In the genomic region with DNA sequence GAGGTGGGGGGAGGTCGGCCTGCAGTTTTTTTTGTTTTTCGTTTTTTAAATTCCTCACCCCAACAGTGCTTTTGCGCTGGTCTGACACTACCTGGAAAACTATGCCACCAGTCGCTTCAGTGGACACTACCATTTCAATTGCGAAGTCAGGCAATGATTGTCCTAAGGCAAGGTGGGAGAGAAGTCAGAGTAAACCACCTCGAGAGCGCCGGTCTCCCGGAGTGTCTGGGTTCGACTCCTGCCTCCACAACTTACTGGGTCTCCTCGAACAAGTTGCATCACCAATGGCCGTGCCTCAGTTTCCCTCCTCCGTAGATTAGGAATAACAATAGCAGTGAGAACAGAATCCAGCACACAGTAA, we compare ENCODE assay signal across 8 cellular contexts. TPM values are rescaled to one million over a fixed set of nuclear protein-coding genes. Genes with fewer than 3 reads are reported as not detected.
DNase-seq lines count a peak whose midpoint lies in the region; ATAC-seq and TF ChIP-seq lines count a peak whose summit lies in the region.

No MANE protein-coding gene starts in this region.

- ATAC-seq in natural killer cell treated with Interleukin-12 subunit alpha and Interleukin-12 subunit beta and Interleukin-15 and Interleukin-18, amount 100 ng/mL, for 72 hours: no peak
- ATAC-seq in GM21423 (IDR thresholded peaks at IDR 0.05; ENCODE audit: unreplicated experiment): no peak
- no peak for ATAC-seq in HG03159 (IDR thresholded peaks at IDR 0.05; ENCODE audit: unreplicated experiment)
- ATAC-seq in activated T-cell treated with anti-CD3 and anti-CD28 coated beads, Interleukin-2, amount 50 U/mL, for 4 hours: no peak

- peak overlapping the region; percentile 65 for H3K4me3 ChIP-seq in AG04450 (ENCODE audit: low read depth, low read length)
- peak overlapping the region; percentile 45 for H3K4me3 ChIP-seq in MG63
- peak overlapping the region; percentile 87 for H3K4me3 ChIP-seq in epithelial cell of proximal tubule (ENCODE audit: low read depth, low read length)

- TF ChIP-seq CTCF in AG04450 (IDR thresholded peaks at IDR 0.05; ENCODE audit: low read depth, low read length) (no peak), epithelial cell of proximal tubule (conservative IDR thresholded peaks at IDR 0.05; ENCODE audit: low read depth, low read length) (no peak)

- peaks cover 10% of the 10 kb centered on the region for H3K27me3 ChIP-seq in AG04450 (ENCODE audit: control insufficient read depth, insufficient read depth, low read length)
- no peaks in the 10 kb centered on the region; the same call in 1 of the 2 replicates for H3K27me3 ChIP-seq in MG63

- H3K9me3 ChIP-seq in AG04450 (ENCODE audit: control insufficient read depth, insufficient read depth, low read length) (no peaks in the 10 kb centered on the region), MG63 (no peaks in the 10 kb centered on the region)

- POLR2A ChIA-PET in AG04450 (lab: Yijun Ruan, JAX): interaction anchor here (1.5 kb wide), 1 partner anchor 224 kb away, joined by 3 read pairs; no protein-coding TSS in a partner anchor

- CTCF ChIA-PET in AG04450 (lab: Charles Lee): interaction anchor here (0.6 to 1.9 kb wide), 3 partner anchors 35 to 224 kb away, joined by 3 to 7 read pairs (median 7); no protein-coding TSS in a partner anchor

- H3K9me3 Mint-ChIP-seq in natural killer cell treated with Interleukin-12 subunit alpha and Interleukin-12 subunit beta and Interleukin-15 and Interleukin-18, amount 100 ng/mL, for 72 hours: no peaks in the 10 kb centered on the region
- peaks cover 7% of the 10 kb centered on the region for H3K9me3 Mint-ChIP-seq in activated T-cell treated with anti-CD3 and anti-CD28 coated beads, Interleukin-2, amount 50 U/mL, for 4 hours

- H3K27me3 Mint-ChIP-seq in natural killer cell treated with Interleukin-12 subunit alpha and Interleukin-12 subunit beta and Interleukin-15 and Interleukin-18, amount 100 ng/mL, for 72 hours: peaks cover 22 to 43% of the 10 kb centered on the region in 2 donors
- H3K27me3 Mint-ChIP-seq in activated T-cell treated with anti-CD3 and anti-CD28 coated beads, Interleukin-2, amount 50 U/mL, for 4 hours (ENCODE audit: low read depth): peaks cover 36% of the 10 kb centered on the region

- DNase-seq in AG04450 (ENCODE audit: low read depth, low spot score) (no peak), MG63 (no peak), epithelial cell of proximal tubule (ENCODE audit: low read depth) (no peak), SHP77 treated with DMSO at 0.1 percent for 48 hours (lab: John Stamatoyannopoulos, UW) (no peak)
- no peak for DNase-seq in natural killer cell treated with Interleukin-12 subunit alpha and Interleukin-12 subunit beta and Interleukin-15 and Interleukin-18, amount 100 ng/mL, for 72 hours (ENCODE audit: low spot score)
- DNase-seq in activated T-cell treated with anti-CD3 and anti-CD28 coated beads, Interleukin-2, amount 50 U/mL, for 4 hours: no peak

- no peaks in the 10 kb centered on the region for H3K36me3 Mint-ChIP-seq in natural killer cell treated with Interleukin-12 subunit alpha and Interleukin-12 subunit beta and Interleukin-15 and Interleukin-18, amount 100 ng/mL, for 72 hours
- no peaks in the 10 kb centered on the region for H3K36me3 Mint-ChIP-seq in activated T-cell treated with anti-CD3 and anti-CD28 coated beads, Interleukin-2, amount 50 U/mL, for 4 hours (ENCODE audit: insufficient read depth)

- H3K36me3 ChIP-seq in MG63: no peaks in the 10 kb centered on the region

- no peak overlapping the region for H3K27ac Mint-ChIP-seq in natural killer cell treated with Interleukin-12 subunit alpha and Interleukin-12 subunit beta and Interleukin-15 and Interleukin-18, amount 100 ng/mL, for 72 hours

- peak overlapping the region; percentile 32 for H3K4me3 Mint-ChIP-seq in natural killer cell treated with Interleukin-12 subunit alpha and Interleukin-12 subunit beta and Interleukin-15 and Interleukin-18, amount 100 ng/mL, for 72 hours
- no peak overlapping the region for H3K4me3 Mint-ChIP-seq in activated T-cell treated with anti-CD3 and anti-CD28 coated beads, Interleukin-2, amount 50 U/mL, for 4 hours

- no peak overlapping the region for H3K27ac ChIP-seq in AG04450 (ENCODE audit: low read depth, low read length)

- peaks cover 0 to 5% of the 10 kb centered on the region in 2 donors for H3K4me1 Mint-ChIP-seq in natural killer cell treated with Interleukin-12 subunit alpha and Interleukin-12 subunit beta and Interleukin-15 and Interleukin-18, amount 100 ng/mL, for 72 hours (ENCODE audit: low read depth in 2 of 2)
- H3K4me1 Mint-ChIP-seq in activated T-cell treated with anti-CD3 and anti-CD28 coated beads, Interleukin-2, amount 50 U/mL, for 4 hours (ENCODE audit: low read depth): peaks cover 9% of the 10 kb centered on the region

RNA-seq across cellular contexts. Expression of gene SLC44A3, which starts 0.6 kb away (rescaled TPM):
- polyA plus RNA-seq in AG04450 (2011; rRNA removed): 3.2 and 3.4 TPM in 2 replicates
- 2.6 and 3.3 TPM in 2 replicates for polyA minus RNA-seq in AG04450 (2011; rRNA and poly(A)+ RNA removed)
- total RNA-seq in MG63 (2014; rRNA removed; shearing (Covaris generic); ENCODE audit: low replicate concordance): 0.26 and 0.57 TPM in 2 replicates
- 9.3 and 24.3 TPM in 2 replicates for total RNA-seq in epithelial cell of proximal tubule
- total RNA-seq in natural killer cell treated with Interleukin-12 subunit alpha and Interleukin-12 subunit beta and Interleukin-15 and Interleukin-18, amount 100 ng/mL, for 72 hours: not detected
- under 1 TPM in 1 of 3 donors, not detected in 2; 0.30 TPM for total RNA-seq in activated T-cell treated with anti-CD3 and anti-CD28 coated beads, Interleukin-2, amount 50 U/mL, for 4 hours
